ENCODE assay signal across 11 cellular contexts in the genomic region with DNA sequence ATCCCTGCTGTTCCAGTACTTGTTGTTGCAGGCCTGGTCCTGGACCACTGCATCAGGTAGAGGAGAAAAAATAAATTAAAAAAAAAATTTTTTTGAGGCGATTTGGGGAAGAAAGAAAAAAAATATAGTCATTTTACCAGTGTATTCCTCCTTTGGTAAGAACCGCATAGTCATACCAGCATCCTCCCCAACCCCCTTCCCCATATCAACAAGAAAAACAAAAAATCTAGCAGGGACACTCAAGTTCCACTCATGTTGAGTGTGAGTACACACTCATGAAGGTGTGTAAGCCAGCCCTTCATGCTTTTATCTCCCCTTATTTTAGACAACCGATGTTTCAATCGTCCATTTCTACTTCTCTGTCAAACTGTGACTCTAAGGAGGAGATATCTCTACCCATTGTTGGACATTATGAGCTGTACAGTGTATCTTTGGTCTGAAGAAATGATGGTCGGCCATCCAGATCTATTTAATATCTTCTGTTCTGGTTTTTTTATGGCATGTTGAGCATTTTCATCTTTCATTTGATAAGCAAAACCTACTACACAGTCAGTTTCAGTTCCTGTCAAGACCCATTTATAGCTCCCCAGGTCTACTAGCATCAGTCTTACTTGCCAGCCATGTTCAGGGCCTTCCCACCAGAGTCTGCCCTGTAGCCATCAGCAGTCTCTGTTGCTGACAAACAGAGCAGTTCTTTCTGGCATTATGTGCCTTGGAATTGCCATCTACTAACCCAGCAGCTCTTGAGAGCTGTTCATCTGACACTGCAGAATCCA. TPM values are rescaled to one million over a fixed set of nuclear protein-coding genes. Genes with fewer than 3 reads are reported as not detected.
DNase-seq lines count a peak whose midpoint lies in the region; ATAC-seq and TF ChIP-seq lines count a peak whose summit lies in the region.
"Had no signal": no experiment of that assay in that cellular context is flagged by ENCODE, and none has a peak within 500 bp of the region (broad histone marks: within the 10 kb centered on the region; RNA-seq: fewer than 3 reads in every experiment).

No MANE protein-coding gene starts in this region.

- H3K4me2 ChIP-seq in GM23248 (ENCODE audit: unreplicated experiment) = no peak overlapping the region

- H3K4me3 ChIP-seq in GM23248 = no peak overlapping the region
- H3K4me3 ChIP-seq: lung had no signal

- in situ Hi-C loops in GM23248 (cut with MboI) = no loop called here

- 98 to 99% methylated on average over 5 of the region's 5 CpGs for WGBS in GM23248 (ENCODE audit: low coverage in 1 of 2, low lambda C conversion rate in 2 of 2, missing lambda C conversion rate in 2 of 2), 2 experiments

- no peak overlapping the region for H3K4me3 Mint-ChIP-seq in activated T-helper 17 cell treated with anti-CD3 and anti-CD28 coated beads, Interleukin-2, amount 50 U/mL, for 72 hours

- H3K9me2 ChIP-seq in GM23248 (ENCODE audit: insufficient read depth) = no peaks in the 10 kb centered on the region

- no peaks in the 10 kb centered on the region for H3K27me3 ChIP-seq in GM23248 (replicated peaks; ENCODE audit: insufficient read depth)

- DNase-seq in GM23248 (no peak), NCI-H2029 treated with DMSO at 0.1 percent for 48 hours (lab: John Stamatoyannopoulos, UW) (no peak), cardiac septum (ENCODE audit: low spot score) (no peak)
- DNase-seq: activated CD4-positive, alpha-beta T cell treated with anti-CD3 and anti-CD28 coated beads, Interleukin-2, amount 50 U/mL, for 4 hours had no signal

- ATAC-seq in GM18870 (IDR thresholded peaks at IDR 0.05; ENCODE audit: unreplicated experiment) = peak; percentile 86
- peak; percentile 97 for ATAC-seq in GM21447 (IDR thresholded peaks at IDR 0.05; ENCODE audit: unreplicated experiment)
- peak; percentile 96 for ATAC-seq in HG03103 (IDR thresholded peaks at IDR 0.05; ENCODE audit: low read depth, unreplicated experiment)
- ATAC-seq in activated T-helper 17 cell treated with anti-CD3 and anti-CD28 coated beads, Interleukin-2, amount 50 U/mL, for 72 hours (replicated peaks) = no peak
- no peak for ATAC-seq in SK-N-SH treated with all-trans-retinoic acid at 6 μM for 48 hours
- ATAC-seq: Panc1 had no signal

- intact Hi-C loops in cardiac septum (cut with DNase I) = no loop called here

- peak overlapping the region; percentile 34 for H3K27ac Mint-ChIP-seq in activated T-helper 17 cell treated with anti-CD3 and anti-CD28 coated beads, Interleukin-2, amount 50 U/mL, for 72 hours

- peaks cover 30% of the 10 kb centered on the region for H3F3A ChIP-seq in GM23248 (ENCODE audit: insufficient read depth)

- no peaks in the 10 kb centered on the region for H3K9me3 Mint-ChIP-seq in activated T-helper 17 cell treated with anti-CD3 and anti-CD28 coated beads, Interleukin-2, amount 50 U/mL, for 72 hours

- H3K27ac ChIP-seq in GM23248 = no peak overlapping the region

- no peaks in the 10 kb centered on the region for H3K4me1 Mint-ChIP-seq in activated T-helper 17 cell treated with anti-CD3 and anti-CD28 coated beads, Interleukin-2, amount 50 U/mL, for 72 hours

- H2AFZ ChIP-seq in GM23248 = no peak overlapping the region

- no peak overlapping the region for H3K9ac ChIP-seq in GM23248

- no peaks in the 10 kb centered on the region for H3K9me3 ChIP-seq in GM23248 (ENCODE audit: low read depth)

- no peaks in the 10 kb centered on the region for H3K79me2 ChIP-seq in GM23248 (ENCODE audit: insufficient read depth)

- no peaks in the 10 kb centered on the region for H4K20me1 ChIP-seq in GM23248 (ENCODE audit: insufficient read depth)

- H3K36me3 Mint-ChIP-seq in activated T-helper 17 cell treated with anti-CD3 and anti-CD28 coated beads, Interleukin-2, amount 50 U/mL, for 72 hours (ENCODE audit: low read depth) = peaks cover 100% of the 10 kb centered on the region

- peaks cover 16% of the 10 kb centered on the region for H3K4me1 ChIP-seq in GM23248 (ENCODE audit: insufficient read depth)

- H3K36me3 ChIP-seq in GM23248 (ENCODE audit: low read depth) = peaks cover 44% of the 10 kb centered on the region

- H3K27me3 Mint-ChIP-seq in activated T-helper 17 cell treated with anti-CD3 and anti-CD28 coated beads, Interleukin-2, amount 50 U/mL, for 72 hours = no peaks in the 10 kb centered on the region

TF ChIP-seq in SK-N-SH treated with all-trans-retinoic acid at 6 μM for 48 hours, 23 proteins besides CTCF, POLR2A, EP300 and RAD21:
- no peak for TF ChIP-seq CSDC2 (CRISPR knock-in tag; IDR thresholded peaks at IDR 0.05)
- no peak for TF ChIP-seq ESRRG (CRISPR knock-in tag; IDR thresholded peaks at IDR 0.05)
- no peak for TF ChIP-seq TOX (CRISPR knock-in tag; IDR thresholded peaks at IDR 0.05; ENCODE audit: borderline replicate concordance)
TF ChIP-seq in SK-N-SH treated with all-trans-retinoic acid at 6 μM for 48 hours: peak in this region for 0.

RNA-seq across cellular contexts. Expression of a gene that starts 20.0 kb away (rescaled TPM):
- total RNA-seq in activated T-helper 17 cell treated with anti-CD3 and anti-CD28 coated beads, Interleukin-2, amount 50 U/mL, for 72 hours = 10 to 100 TPM; 78.3 to 95.8 TPM
- 86.0 and 103 TPM in 2 replicates for total RNA-seq in GM23248 (2014; rRNA removed; shearing (Covaris generic))
- 57.6 and 63.6 TPM in 2 replicates for polyA plus RNA-seq in GM23248 (2016; fragmentation: Nextera tagmentation; extraction: Ambion mirVana)
- total RNA-seq in cardiac septum = 50.4 TPM

RNA-seq across cellular contexts. Expression of a gene that starts 20.6 kb away (rescaled TPM):
- 10 to 100 TPM; 29.2 to 41.7 TPM for total RNA-seq in activated T-helper 17 cell treated with anti-CD3 and anti-CD28 coated beads, Interleukin-2, amount 50 U/mL, for 72 hours
- total RNA-seq in GM23248 (2014; rRNA removed; shearing (Covaris generic)) = 104 and 115 TPM in 2 replicates
- polyA plus RNA-seq in GM23248 (2016; fragmentation: Nextera tagmentation; extraction: Ambion mirVana) = 80.5 and 81.1 TPM in 2 replicates
- total RNA-seq in cardiac septum = 15.6 TPM

RNA-seq across cellular contexts. Expression of a gene that starts 37.6 kb away (rescaled TPM):
- total RNA-seq in activated T-helper 17 cell treated with anti-CD3 and anti-CD28 coated beads, Interleukin-2, amount 50 U/mL, for 72 hours = under 1 TPM; 0.19 TPM
- total RNA-seq in GM23248 (2014; rRNA removed; shearing (Covaris generic)) = 23.6 and 26.2 TPM in 2 replicates
- polyA plus RNA-seq in GM23248 (2016; fragmentation: Nextera tagmentation; extraction: Ambion mirVana) = 14.3 and 17.9 TPM in 2 replicates
- total RNA-seq in cardiac septum = 0.38 TPM

Comparison
In these comparisons a context has a peak if more than half of its experiments do, and no peak if none do; other contexts are left out.
1. ATAC-seq: peak in GM18870 (single experiment), GM21447 (single experiment) and HG03103 (single experiment); none in activated T-helper 17 cell treated with anti-CD3 and anti-CD28 coated beads, Interleukin-2, amount 50 U/mL, for 72 hours (single experiment) and SK-N-SH treated with all-trans-retinoic acid at 6 μM for 48 hours (single experiment).
2. RNA of a gene that starts 37.6 kb away (total RNA-seq): 23.6 to 26.2 TPM in GM23248; 0.38 TPM in cardiac septum (single experiment) and 0.19 TPM in activated T-helper 17 cell treated with anti-CD3 and anti-CD28 coated beads, Interleukin-2, amount 50 U/mL, for 72 hours; every median in the first group is over 10 times any median in the second.